Comparison of ENCODE assay signal across 13 cellular contexts in the genomic region with DNA sequence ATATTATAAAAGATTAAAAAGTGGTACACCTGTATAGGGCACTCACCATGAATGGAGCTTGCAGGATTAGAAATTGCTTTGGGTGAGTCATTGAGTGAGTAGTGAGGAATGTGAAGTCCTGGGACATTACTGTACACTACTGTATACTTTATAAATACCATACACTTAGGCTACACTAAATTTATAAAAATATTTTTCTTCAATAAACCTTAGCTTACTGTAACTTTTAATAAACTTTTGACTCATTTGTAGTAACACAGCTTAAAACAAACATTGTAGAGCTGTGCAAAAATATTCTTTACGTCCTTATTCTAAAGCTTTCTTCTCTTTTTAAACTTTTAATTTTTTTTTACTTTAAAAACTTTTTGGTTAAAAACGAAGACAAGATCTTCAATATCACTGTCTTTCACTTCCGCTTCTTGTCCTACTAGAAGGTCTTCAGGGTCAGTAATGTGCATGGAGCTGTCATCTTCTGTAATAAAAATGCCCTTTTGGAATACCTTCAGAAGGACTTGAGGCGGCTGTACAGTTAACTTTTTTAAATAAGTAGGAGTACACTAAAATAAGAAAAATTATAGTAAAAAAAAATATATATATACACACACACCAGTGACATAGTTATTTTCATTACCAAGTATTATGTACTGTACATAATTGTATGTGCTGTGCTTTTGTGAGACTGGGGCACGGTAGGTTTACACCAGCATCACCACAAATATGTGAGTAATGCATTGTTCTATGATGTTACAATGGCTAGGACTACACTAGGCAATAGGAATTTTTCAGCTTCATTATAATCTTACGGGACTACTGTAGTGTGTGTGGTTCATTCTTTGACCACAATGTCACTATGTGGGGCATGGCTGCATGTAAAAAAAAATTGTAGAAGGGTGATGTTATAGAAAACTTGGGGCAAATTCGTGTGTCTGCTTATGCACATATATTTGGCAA. TPM values are rescaled to one million over a fixed set of nuclear protein-coding genes. Genes with fewer than 3 reads are reported as not detected.
DNase-seq lines count a peak whose midpoint lies in the region; ATAC-seq, FAIRE-seq and TF ChIP-seq lines count a peak whose summit lies in the region.
"Had no signal": no experiment of that assay in that cellular context is flagged by ENCODE, and none has a peak within 500 bp of the region (broad histone marks: within the 10 kb centered on the region; RNA-seq: fewer than 3 reads in every experiment).

No MANE protein-coding gene starts in this region.

- FAIRE-seq in urothelium cell line (lab: Jason Lieb, UNC): peak; percentile 93

- H3K27me3 ChIP-seq in SJSA1 (replicated peaks): no peaks in the 10 kb centered on the region

- peaks cover 19% of the 10 kb centered on the region for H3K4me1 ChIP-seq in SJSA1 (replicated peaks)

- H3K4me3 ChIP-seq in SJSA1 (no peak overlapping the region), fibroblast of mammary gland (ENCODE audit: control insufficient read depth, low read depth, low read length) (no peak overlapping the region)
- H3K4me3 ChIP-seq: coronary artery had no signal

- DNase-seq in DMS53 (lab: John Stamatoyannopoulos, UW): peak; percentile 19
- DNase-seq in DMS53 treated with DMSO at 0.1 percent for 48 hours (lab: John Stamatoyannopoulos, UW; ENCODE audit: unreplicated experiment): no peak
- DNase-seq in SJSA1 (ENCODE audit: low read depth in 1 of 2, low spot score in 2 of 2): peak; percentile 76 to 91
- peak; percentile 57 for DNase-seq in fibroblast of mammary gland (ENCODE audit: low read depth)
- DNase-seq in urothelium cell line (ENCODE audit: low spot score): peak; percentile 49
- no peak for DNase-seq in activated T-cell treated with anti-CD3 and anti-CD28 coated beads, Interleukin-2, amount 50 U/mL, for 1 hour
- no peak for DNase-seq in mesenteric fat pad (ENCODE audit: low spot score)
- DNase-seq: NCI-H1694 treated with DMSO at 0.1 percent for 48 hours; stimulated activated naive CD8-positive, alpha-beta T cell treated with anti-CD3 and anti-CD28 coated beads, Interleukin-15, amount 100 ng/mL, for 72 hours; WERI-Rb-1 had no signal

- H3K9me3 ChIP-seq in SJSA1 (replicated peaks): no peaks in the 10 kb centered on the region

- ATAC-seq in HG02840 (IDR thresholded peaks at IDR 0.05; ENCODE audit: low FRiP score, unreplicated experiment): no peak
- ATAC-seq: stimulated activated naive CD8-positive, alpha-beta T cell treated with anti-CD3 and anti-CD28 coated beads, Interleukin-15, amount 100 ng/mL, for 72 hours had no signal

- no peaks in the 10 kb centered on the region for H3K36me3 ChIP-seq in SJSA1
- H3K36me3 ChIP-seq: WERI-Rb-1 had no signal

- H3K27ac ChIP-seq in SJSA1: peak overlapping the region; percentile 98
- H3K27ac ChIP-seq: 22Rv1, coronary artery, WERI-Rb-1 had no signal

- no peak for TF ChIP-seq CTCF in fibroblast of mammary gland (conservative IDR thresholded peaks at IDR 0.05; ENCODE audit: control insufficient read depth, insufficient read depth, low read depth, low read length)

RNA-seq across cellular contexts. Expression of a gene that starts 3.5 kb away (rescaled TPM):
- 0.06 and 0.58 TPM in 2 replicates for total RNA-seq in SJSA1 (2014; rRNA removed; shearing (Covaris generic))
- total RNA-seq in mesenteric fat pad: 0.10 TPM

RNA-seq across cellular contexts. Expression of a gene that starts 33.6 kb away (rescaled TPM):
- 2.3 and 7.2 TPM in 2 replicates for total RNA-seq in SJSA1 (2014; rRNA removed; shearing (Covaris generic))
- total RNA-seq in mesenteric fat pad: 6.2 TPM

Comparison
In these comparisons a context has a peak if more than half of its experiments do, and no peak if none do; other contexts are left out.
1. DNase-seq: peak in DMS53 (single experiment), SJSA1 (2 of 2), fibroblast of mammary gland (single experiment) and urothelium cell line (single experiment); none in DMS53 treated with DMSO at 0.1 percent for 48 hours (single experiment), activated T-cell treated with anti-CD3 and anti-CD28 coated beads, Interleukin-2, amount 50 U/mL, for 1 hour (single experiment) and mesenteric fat pad (single experiment).